Comparison of ENCODE assay signal across 14 cellular contexts in genomic region chr1:21929951-21930615, GRCh38. TPM values are rescaled to one million over a fixed set of nuclear protein-coding genes. Genes with fewer than 3 reads are reported as not detected.
DNase-seq lines count a peak whose midpoint lies in the region; ATAC-seq and TF ChIP-seq lines count a peak whose summit lies in the region.
"Had no signal": no experiment of that assay in that cellular context is flagged by ENCODE, and none has a peak within 500 bp of the region (broad histone marks: within the 10 kb centered on the region; RNA-seq: fewer than 3 reads in every experiment).

No MANE protein-coding gene starts in this region.

- no peak for TF ChIP-seq POLR2A in adrenal gland (IDR thresholded peaks at IDR 0.05)

- H3K27me3 ChIP-seq in ACC112 (ENCODE audit: insufficient read depth, low read length), result no peaks in the 10 kb centered on the region
- H3K27me3 ChIP-seq in adrenal gland, result no peaks in the 10 kb centered on the region
- no peaks in the 10 kb centered on the region for H3K27me3 ChIP-seq in left ventricle myocardium inferior (ENCODE audit: low read depth)
- no peaks in the 10 kb centered on the region for H3K27me3 ChIP-seq in psoas muscle (ENCODE audit: insufficient read depth in 3 of 3, low read length in 2 of 3)
- no peaks in the 10 kb centered on the region for H3K27me3 ChIP-seq in effector memory CD4-positive, alpha-beta T cell (replicated peaks; ENCODE audit: control insufficient read depth, insufficient read depth, low read length, poor library complexity, severe bottlenecking)
- H3K27me3 ChIP-seq: left lung had no signal

- no peak for TF ChIP-seq CTCF in adrenal gland (IDR thresholded peaks at IDR 0.05)
- no peak for TF ChIP-seq CTCF in left ventricle myocardium inferior (IDR thresholded peaks at IDR 0.05; ENCODE audit: borderline replicate concordance)
- no peak for TF ChIP-seq CTCF in psoas muscle (IDR thresholded peaks at IDR 0.05)
- TF ChIP-seq CTCF in GM13977 (IDR thresholded peaks at IDR 0.05; ENCODE audit: extremely low read depth, insufficient read depth, missing control alignments), result no peak

- peak overlapping the region; percentile 99 for H3K27ac ChIP-seq in ACC112 (ENCODE audit: low read depth, low read length)
- peak overlapping the region; percentile 86 to 98 (median 95) for H3K27ac ChIP-seq in adrenal gland
- peak overlapping the region; percentile 90 for H3K27ac ChIP-seq in left ventricle myocardium inferior (replicated peaks)
- H3K27ac ChIP-seq in psoas muscle, result peak overlapping the region; percentile 82
- no peak overlapping the region for H3K27ac ChIP-seq in effector memory CD4-positive, alpha-beta T cell (ENCODE audit: insufficient read depth, low read length, poor library complexity, severe bottlenecking)

- H3K4me1 ChIP-seq in ACC112 (ENCODE audit: control insufficient read depth, insufficient read depth, low read length, unreplicated experiment) (peaks cover 80% of the 10 kb centered on the region), adrenal gland (replicated peaks in 1 of 2) (peaks cover 82 to 93% of the 10 kb centered on the region in 2 donors), left ventricle myocardium inferior (peaks cover 100% of the 10 kb centered on the region), psoas muscle (peaks cover 55% of the 10 kb centered on the region)
- no peaks in the 10 kb centered on the region for H3K4me1 ChIP-seq in effector memory CD4-positive, alpha-beta T cell (ENCODE audit: control insufficient read depth, insufficient read depth, low read length, poor library complexity, severe bottlenecking)
- H3K4me1 ChIP-seq: HAP-1 had no signal

- intact Hi-C loops in adrenal gland (cut with DNase I) (no loop called here), left ventricle myocardium inferior (cut with micrococcal nuclease) (loop anchor here (5.0 kb wide), 1 partner anchor 33 kb away; no protein-coding TSS in a partner anchor), psoas muscle (cut with DNase I) (loop anchor here in 1 of 2 donors (5.0 kb wide), 1 partner anchor 33 kb away; no protein-coding TSS in a partner anchor)

- H3K4me3 ChIP-seq in ACC112 (ENCODE audit: low read depth, low read length), result no peak overlapping the region
- no peak overlapping the region for H3K4me3 ChIP-seq in adrenal gland
- H3K4me3 ChIP-seq in left ventricle myocardium inferior, result no peak overlapping the region
- H3K4me3 ChIP-seq in psoas muscle, result no peak overlapping the region
- no peak overlapping the region for H3K4me3 ChIP-seq in effector memory CD4-positive, alpha-beta T cell (ENCODE audit: insufficient read depth, low read depth, low read length, poor library complexity, severe bottlenecking)
- H3K4me3 ChIP-seq: HAP-1, left lung had no signal

- peak in 4 of 7 donors; percentile 51 to 71 (median 64) for DNase-seq in adrenal gland
- DNase-seq in left ventricle myocardium inferior, result no peak
- DNase-seq in psoas muscle, result no peak
- no peak for DNase-seq in effector memory CD4-positive, alpha-beta T cell
- no peak for DNase-seq in GM13977 (ENCODE audit: low spot score)
- DNase-seq: activated CD4-positive, alpha-beta T cell treated with anti-CD3 and anti-CD28 coated beads for 48 hours; left lung; NCI-H1417; NCI-H82 had no signal

- in situ Hi-C loops in GM13977 (cut with MboI; ENCODE audit: low pct_unique_long_range_greater_than_20kb, low sequenced_read_pairs, unreplicated experiment), result no loop called here

- H3K9me3 ChIP-seq in adrenal gland (replicated peaks in 1 of 3) (no peaks in the 10 kb centered on the region), left ventricle myocardium inferior (replicated peaks) (no peaks in the 10 kb centered on the region), psoas muscle (no peaks in the 10 kb centered on the region)
- H3K9me3 ChIP-seq in effector memory CD4-positive, alpha-beta T cell (ENCODE audit: control insufficient read depth, low read length), result no peaks in the 10 kb centered on the region
- H3K9me3 ChIP-seq: HAP-1, left lung had no signal

- WGBS in adrenal gland, 4 donors, result 22 to 34% (median 29%) methylated on average over 9 to 10 of the region's 10 CpGs
- 58 to 71% (median 62%) methylated on average over 10 of the region's 10 CpGs for WGBS in psoas muscle, 3 donors

- no peak for ATAC-seq in psoas muscle
- ATAC-seq in HG03135 (IDR thresholded peaks at IDR 0.05; ENCODE audit: unreplicated experiment), result no peak
- no peak for ATAC-seq in GM19452 (IDR thresholded peaks at IDR 0.05; ENCODE audit: unreplicated experiment)

- peaks cover 79% of the 10 kb centered on the region for H3K79me2 ChIP-seq in ACC112 (ENCODE audit: control insufficient read depth, insufficient read depth, low read length, unreplicated experiment)

- H3K36me3 ChIP-seq in ACC112 (ENCODE audit: insufficient read depth, low read length) (peaks cover 4% of the 10 kb centered on the region; the same call in 1 of the 2 replicates), adrenal gland (replicated peaks in 1 of 2) (no peaks in the 10 kb centered on the region), left ventricle myocardium inferior (peaks cover 14% of the 10 kb centered on the region), psoas muscle (ENCODE audit: insufficient read depth in 1 of 2, low read depth in 1 of 2) (no peaks in the 10 kb centered on the region)
- H3K36me3 ChIP-seq in effector memory CD4-positive, alpha-beta T cell (ENCODE audit: control insufficient read depth, insufficient read depth, low read length), result no peaks in the 10 kb centered on the region
- H3K36me3 ChIP-seq: left lung had no signal

- H2AFZ ChIP-seq in ACC112 (ENCODE audit: low read length, unreplicated experiment), result no peak overlapping the region

RNA-seq across cellular contexts. Expression of gene HSPG2, which starts 7.0 kb away (rescaled TPM):
- total RNA-seq in adrenal gland, result 100 to 1,000 TPM; 232 to 558 (median 316) TPM
- 100 to 1,000 TPM in 2 of 3 donors, 10 to 100 TPM in 1; 38.7 to 394 (median 156) TPM for polyA plus RNA-seq in adrenal gland
- 257 TPM for total RNA-seq in left ventricle myocardium inferior
- 100 to 1,000 TPM; 102 to 168 (median 135) TPM for total RNA-seq in psoas muscle
- 10 to 100 TPM; 24.5 to 74.8 (median 43.8) TPM for polyA plus RNA-seq in psoas muscle

RNA-seq across cellular contexts. Expression of gene CELA3B, which starts 46.7 kb away (rescaled TPM):
- 1 to 10 TPM in 2 of 8 donors, under 1 TPM in 1, not detected in 5; 0.84 to 7.0 (median 6.7) TPM for total RNA-seq in adrenal gland
- polyA plus RNA-seq in adrenal gland, result under 1 TPM in 2 of 3 donors, not detected in 1; 0.80 to 0.84 TPM
- not detected for total RNA-seq in left ventricle myocardium inferior
- 1 to 10 TPM in 1 of 4 donors, under 1 TPM in 1, not detected in 2; 0.42 to 1.7 TPM for total RNA-seq in psoas muscle
- polyA plus RNA-seq in psoas muscle, result under 1 TPM; 0.09 to 0.64 (median 0.24) TPM
- total RNA-seq: left lung, temporal lobe had no signal

Comparison
In these comparisons a context has a peak if more than half of its experiments do, and no peak if none do; other contexts are left out.
1. DNase-seq: peak in adrenal gland (4 of 7); none in left ventricle myocardium inferior (single experiment), psoas muscle (0 of 2), effector memory CD4-positive, alpha-beta T cell (0 of 3) and GM13977 (single experiment).